8 cellular contexts compared by ENCODE assay signal in genomic region chr3:130894873-130895330, GRCh38. TPM values are rescaled to one million over a fixed set of nuclear protein-coding genes. Genes with fewer than 3 reads are reported as not detected.
DNase-seq lines count a peak whose midpoint lies in the region; ATAC-seq and TF ChIP-seq lines count a peak whose summit lies in the region.

No MANE protein-coding gene starts in this region.

- peak overlapping the region in 2 of 3 donors; percentile 96 for H3K27ac ChIP-seq in thyroid gland

- peak overlapping the region; percentile 84 for H3K4me3 ChIP-seq in kidney epithelial cell (ENCODE audit: low read depth, low read length)
- H3K4me3 ChIP-seq in thyroid gland (replicated peaks in 1 of 3), result peak overlapping the region; percentile 54 to 86 (median 80)

- WGBS in thyroid gland, 2 donors, result 3 to 7% methylated on average over 4 of the region's 4 CpGs

- H3K4me1 Mint-ChIP-seq in activated naive CD4-positive, alpha-beta T cell treated with anti-CD3 and anti-CD28 coated beads for 36 hours (ENCODE audit: low read depth), result peaks cover 36% of the 10 kb centered on the region
- peaks cover 35% of the 10 kb centered on the region for H3K4me1 Mint-ChIP-seq in activated T-helper 2 cell treated with anti-CD3 and anti-CD28 coated beads, Interferon-gamma antibody, Interleukin-2, Interleukin-4, amounts not matched to agents 10 μg/mL and 5 μg/mL and 100 μg/mL, durations not matched to agents 14 hours and 24 hours and 36 hours (ENCODE audit: low read depth)

- no peaks in the 10 kb centered on the region for H3K27me3 ChIP-seq in kidney epithelial cell (ENCODE audit: control insufficient read depth, insufficient read depth, low read length)
- no peaks in the 10 kb centered on the region for H3K27me3 ChIP-seq in thyroid gland

- peak overlapping the region; percentile 94 for H3K4me3 Mint-ChIP-seq in activated naive CD4-positive, alpha-beta T cell treated with anti-CD3 and anti-CD28 coated beads for 36 hours
- H3K4me3 Mint-ChIP-seq in activated T-helper 2 cell treated with anti-CD3 and anti-CD28 coated beads, Interferon-gamma antibody, Interleukin-2, Interleukin-4, amounts not matched to agents 10 μg/mL and 5 μg/mL and 100 μg/mL, durations not matched to agents 14 hours and 24 hours and 36 hours (ENCODE audit: low read depth), result peak overlapping the region; percentile 93

- TF ChIP-seq POLR2A in thyroid gland (IDR thresholded peaks at IDR 0.05), result no peak

- TF ChIP-seq CTCF in kidney epithelial cell (IDR thresholded peaks at IDR 0.05; ENCODE audit: insufficient read depth, low read length, poor library complexity, severe bottlenecking) (no peak), thyroid gland (IDR thresholded peaks at IDR 0.05) (no peak)

- CTCF ChIA-PET in activated naive CD4-positive, alpha-beta T cell treated with anti-CD3 and anti-CD28 coated beads for 36 hours (lab: Charles Lee), result interaction anchor here (0.6 to 5.1 kb wide), 5 partner anchors 122 to 1140 kb away, joined by 3 to 63 read pairs (median 4); partner anchors contain the start of genes ASTE1, CPNE4 and NEK11

- DNase-seq in activated naive CD4-positive, alpha-beta T cell treated with anti-CD3 and anti-CD28 coated beads for 36 hours, result no peak
- no peak for DNase-seq in activated naive CD4-positive, alpha-beta T cell treated with Interleukin-2 at 50 U/mL for 16 hours
- DNase-seq in activated T-helper 2 cell treated with anti-CD3 and anti-CD28 coated beads, Interferon-gamma antibody, Interleukin-2, Interleukin-4, amounts not matched to agents 10 μg/mL and 5 μg/mL and 100 μg/mL, durations not matched to agents 14 hours and 24 hours and 36 hours (ENCODE audit: low spot score), result no peak
- DNase-seq in kidney epithelial cell (ENCODE audit: low read depth), result no peak
- no peak for DNase-seq in thyroid gland
- no peak for DNase-seq in sciatic nerve (ENCODE audit: low spot score)
- DNase-seq in hypothalamus (lab: John Stamatoyannopoulos, UW), result no peak

- no peaks in the 10 kb centered on the region for H3K9me3 Mint-ChIP-seq in activated naive CD4-positive, alpha-beta T cell treated with anti-CD3 and anti-CD28 coated beads for 36 hours
- H3K9me3 Mint-ChIP-seq in activated T-helper 2 cell treated with anti-CD3 and anti-CD28 coated beads, Interferon-gamma antibody, Interleukin-2, Interleukin-4, amounts not matched to agents 10 μg/mL and 5 μg/mL and 100 μg/mL, durations not matched to agents 14 hours and 24 hours and 36 hours, result no peaks in the 10 kb centered on the region

- H3K27ac Mint-ChIP-seq in activated naive CD4-positive, alpha-beta T cell treated with anti-CD3 and anti-CD28 coated beads for 36 hours, result peak overlapping the region; percentile 82
- H3K27ac Mint-ChIP-seq in activated T-helper 2 cell treated with anti-CD3 and anti-CD28 coated beads, Interferon-gamma antibody, Interleukin-2, Interleukin-4, amounts not matched to agents 10 μg/mL and 5 μg/mL and 100 μg/mL, durations not matched to agents 14 hours and 24 hours and 36 hours, result peak overlapping the region; percentile 85

- H3K36me3 Mint-ChIP-seq in activated naive CD4-positive, alpha-beta T cell treated with anti-CD3 and anti-CD28 coated beads for 36 hours (ENCODE audit: low read depth), result peaks cover 3% of the 10 kb centered on the region
- peaks cover 9% of the 10 kb centered on the region for H3K36me3 Mint-ChIP-seq in activated T-helper 2 cell treated with anti-CD3 and anti-CD28 coated beads, Interferon-gamma antibody, Interleukin-2, Interleukin-4, amounts not matched to agents 10 μg/mL and 5 μg/mL and 100 μg/mL, durations not matched to agents 14 hours and 24 hours and 36 hours (ENCODE audit: low read depth)

- intact Hi-C loops in activated naive CD4-positive, alpha-beta T cell treated with anti-CD3 and anti-CD28 coated beads for 36 hours (cut with micrococcal nuclease), result loop anchor here (10.0 kb wide), 1 partner anchor 720 kb away; no protein-coding TSS in a partner anchor
- intact Hi-C loops in activated T-helper 2 cell treated with anti-CD3 and anti-CD28 coated beads, Interferon-gamma antibody, Interleukin-2, Interleukin-4, amounts not matched to agents 10 μg/mL and 5 μg/mL and 100 μg/mL, durations not matched to agents 14 hours and 24 hours and 36 hours (cut with micrococcal nuclease), result loop anchor here (5.0 to 10.0 kb wide), 2 partner anchors 132 to 490 kb away; partner anchors contain the start of genes ASTE1, NEK11 and NUDT16
- intact Hi-C loops in thyroid gland (cut with DNase I), result loop anchor here (10.0 kb wide), 1 partner anchor 140 kb away; no protein-coding TSS in a partner anchor
- intact Hi-C loops in sciatic nerve (cut with DNase I), result no loop called here

- H3K27me3 Mint-ChIP-seq in activated naive CD4-positive, alpha-beta T cell treated with anti-CD3 and anti-CD28 coated beads for 36 hours (ENCODE audit: low read depth), result no peaks in the 10 kb centered on the region
- H3K27me3 Mint-ChIP-seq in activated T-helper 2 cell treated with anti-CD3 and anti-CD28 coated beads, Interferon-gamma antibody, Interleukin-2, Interleukin-4, amounts not matched to agents 10 μg/mL and 5 μg/mL and 100 μg/mL, durations not matched to agents 14 hours and 24 hours and 36 hours (ENCODE audit: low read depth), result no peaks in the 10 kb centered on the region

- ATAC-seq in HG03159 (IDR thresholded peaks at IDR 0.05; ENCODE audit: unreplicated experiment), result no peak
- no peak for ATAC-seq in sciatic nerve

- H3K9me3 ChIP-seq in thyroid gland, result no peaks in the 10 kb centered on the region

- peaks cover 8 to 14% of the 10 kb centered on the region in 2 donors for H3K4me1 ChIP-seq in thyroid gland

- H3K36me3 ChIP-seq in kidney epithelial cell (ENCODE audit: control insufficient read depth, insufficient read depth, low read length) (no peaks in the 10 kb centered on the region), thyroid gland (no peaks in the 10 kb centered on the region)

RNA-seq across cellular contexts. Expression of gene ATP2C1, which starts 1.0 kb away (rescaled TPM):
- total RNA-seq in activated naive CD4-positive, alpha-beta T cell treated with anti-CD3 and anti-CD28 coated beads for 36 hours, result 10 to 100 TPM; 41.2 to 44.9 TPM
- 59.4 and 63.7 TPM in 2 replicates for total RNA-seq in activated T-helper 2 cell treated with anti-CD3 and anti-CD28 coated beads, Interferon-gamma antibody, Interleukin-2, Interleukin-4, amounts not matched to agents 10 μg/mL and 5 μg/mL and 100 μg/mL, durations not matched to agents 14 hours and 24 hours and 36 hours
- 78.5 and 85.3 TPM in 2 replicates for total RNA-seq in kidney epithelial cell
- total RNA-seq in thyroid gland, result 10 to 100 TPM; 58.9 to 89.2 (median 62.0) TPM
- 76.9 TPM for total RNA-seq in sciatic nerve
